30 cellular contexts compared by ENCODE assay signal in the genomic region with DNA sequence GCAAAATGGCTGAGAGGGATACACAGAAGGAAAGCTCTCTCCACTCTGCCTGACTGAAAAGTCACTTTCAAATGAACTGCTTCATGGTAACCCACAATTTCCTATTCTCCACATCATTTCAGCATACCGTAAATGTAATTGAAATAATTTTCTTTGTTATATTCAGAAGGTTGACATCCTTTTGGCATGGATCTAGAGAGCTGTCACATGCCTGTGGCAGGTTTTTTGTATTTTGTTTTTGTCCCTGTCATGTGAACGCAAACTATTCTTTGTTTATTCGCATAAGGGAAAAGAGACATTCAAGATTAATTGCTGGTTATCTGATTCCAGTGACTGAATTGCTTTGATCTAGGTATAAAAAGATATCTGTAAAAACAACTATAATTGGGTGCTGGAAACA.
"Had no signal": no experiment of that assay in that cellular context is flagged by ENCODE, and none has a peak within 500 bp of the region (broad histone marks: within the 10 kb centered on the region; RNA-seq: fewer than 3 reads in every experiment).

No MANE protein-coding gene starts in this region.

- H3K4me3 ChIP-seq: adrenal gland, body of pancreas, breast epithelium had no signal

- H3K27ac ChIP-seq: adrenal gland, body of pancreas, brain microvascular endothelial cell, breast epithelium, VCaP had no signal

- H3K27me3 ChIP-seq: adrenal gland, body of pancreas, brain microvascular endothelial cell, breast epithelium had no signal

- H3K9me3 ChIP-seq: body of pancreas, breast epithelium had no signal

- DNase-seq: activated B cell treated with CpG ODN at 0.5 μM for 24 hours; activated CD4-positive, alpha-beta memory T cell treated with anti-CD3 and anti-CD28 coated beads for 36 hours; activated CD4-positive, alpha-beta T cell treated with anti-CD3 and anti-CD28 coated beads for 4 hours; activated CD4-positive, alpha-beta T cell treated with anti-CD3 and anti-CD28 coated beads, Interleukin-2, amount 10 ng/mL, durations not matched to agents 24 days and 14 days; activated CD4-positive, alpha-beta T cell treated with anti-CD3 and anti-CD28 coated beads, Interleukin-2, amount 50 U/mL, for 1 hour; activated CD4-positive, alpha-beta T cell treated with anti-CD3 and anti-CD28 coated beads, Interleukin-2, amount 50 U/mL, for 4 hours; activated CD4-positive, CD25-positive, alpha-beta regulatory T cell treated with anti-CD3 and anti-CD28 coated beads, Interleukin-2, amount 50 U/mL, for 72 hours; activated CD8-positive, alpha-beta memory T cell treated with anti-CD3 and anti-CD28 coated beads, Interleukin-2, amount 50 U/mL, for 4 hours; activated CD8-positive, alpha-beta T cell treated with anti-CD3 and anti-CD28 coated beads for 36 hours; activated effector memory CD4-positive, alpha-beta T cell treated with anti-CD3 and anti-CD28 coated beads, Interleukin-2, amount 50 U/mL, for 16 hours; activated gamma-delta T cell treated with Interleukin-2 at 50 U/mL for 16 hours; activated naive CD4-positive, alpha-beta T cell; activated naive CD4-positive, alpha-beta T cell treated with anti-CD3 and anti-CD28 coated beads for 36 hours; activated naive CD4-positive, alpha-beta T cell treated with anti-CD3 and anti-CD28 coated beads, Interleukin-2, amount 50 U/mL, for 16 hours; activated naive CD8-positive, alpha-beta T cell treated with anti-CD3 and anti-CD28 coated beads for 36 hours; activated T-cell treated with anti-CD3 and anti-CD28 coated beads for 4 hours; activated T-cell treated with anti-CD3 and anti-CD28 coated beads, Interleukin-2, amount 50 U/mL, for 1 hour; activated T-cell treated with anti-CD3 and anti-CD28 coated beads, Interleukin-2, amount 50 U/mL, for 4 hours; activated T-cell treated with anti-CD3 and anti-CD28 coated beads, Interleukin-2, amount 50 U/mL, for 72 hours; adrenal gland; amniotic stem cell; aorta; body of pancreas; brain microvascular endothelial cell; central memory CD4-positive, alpha-beta T cell; T-helper 1 cell; T-helper 2 cell; T-helper 9 cell had no signal

- H3K36me3 ChIP-seq: adrenal gland, brain microvascular endothelial cell, breast epithelium had no signal
